In the genomic region with DNA sequence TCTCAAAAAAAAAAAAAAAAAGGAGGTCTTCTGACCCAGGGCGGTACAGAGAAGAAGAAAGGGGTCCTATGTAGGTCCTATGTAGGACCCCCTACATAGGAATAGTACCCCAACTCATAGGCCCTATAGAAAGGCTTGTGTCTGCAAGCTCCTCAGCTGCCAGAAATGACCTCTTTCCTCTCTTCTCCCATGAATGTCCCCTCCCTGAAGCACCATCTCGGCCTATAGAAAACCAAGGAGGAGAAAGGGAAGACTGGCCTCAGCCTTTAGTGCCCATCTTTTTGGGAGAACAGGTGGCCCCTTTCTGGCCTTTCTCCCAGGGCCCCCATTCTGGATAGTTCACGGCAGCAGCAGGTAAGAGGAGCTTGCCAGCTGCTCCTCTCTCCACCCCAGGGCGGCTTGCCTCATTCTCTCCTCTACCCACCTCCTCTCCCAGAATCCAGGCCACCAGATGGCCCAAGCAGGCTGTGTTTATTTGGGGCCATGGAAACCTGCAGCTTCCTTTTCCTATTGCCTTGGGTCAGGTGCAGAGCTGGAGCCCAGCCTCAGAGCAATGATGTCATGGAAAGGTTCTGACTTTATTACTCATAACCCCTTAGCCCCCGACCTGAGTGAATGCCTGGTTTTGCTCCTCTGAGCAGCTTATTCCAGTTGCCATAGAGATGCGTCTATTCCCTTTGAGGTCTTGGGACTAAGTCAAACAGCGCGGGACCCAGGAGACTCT, we compare ENCODE assay signal across 8 cellular contexts. TPM values are rescaled to one million over a fixed set of nuclear protein-coding genes. Genes with fewer than 3 reads are reported as not detected.
DNase-seq lines count a peak whose midpoint lies in the region; ATAC-seq and TF ChIP-seq lines count a peak whose summit lies in the region.

No MANE protein-coding gene starts in this region.

- H3K4me1 ChIP-seq in heart right ventricle (peaks cover 12 to 35% (median 28%) of the 10 kb centered on the region in 9 donors), gastrocnemius medialis (peaks cover 16 to 22% of the 10 kb centered on the region in 2 donors)

- DNase-seq in HL-60 (ENCODE audit: low read depth in 1 of 2, low spot score in 1 of 2) (peak; percentile 33 to 81), heart right ventricle (peak; percentile 38 to 81), gastrocnemius medialis (peak in 1 of 2 donors; percentile 44)

- H3K9me3 ChIP-seq in heart right ventricle (no peaks in the 10 kb centered on the region), gastrocnemius medialis (no peaks in the 10 kb centered on the region)

- H3K27me3 ChIP-seq in HL-60 (ENCODE audit: insufficient read depth, poor library complexity, severe bottlenecking), result no peaks in the 10 kb centered on the region
- no peaks in the 10 kb centered on the region for H3K27me3 ChIP-seq in heart right ventricle
- no peaks in the 10 kb centered on the region for H3K27me3 ChIP-seq in gastrocnemius medialis

- peak; percentile 42 to 81 (median 77) for ATAC-seq in heart right ventricle
- ATAC-seq in gastrocnemius medialis, result peak in 1 of 2 donors; percentile 22
- no peak for ATAC-seq in HG02623 (IDR thresholded peaks at IDR 0.05; ENCODE audit: unreplicated experiment)
- no peak for ATAC-seq in HG02840 (IDR thresholded peaks at IDR 0.05; ENCODE audit: low FRiP score, unreplicated experiment)
- ATAC-seq in HG02759 (IDR thresholded peaks at IDR 0.05; ENCODE audit: unreplicated experiment), result no peak

- 53 to 56% methylated on average over 7 to 8 of the region's 8 CpGs for WGBS in heart right ventricle, 2 donors

- peaks cover 0 to 6% (median 0%) of the 10 kb centered on the region in 9 donors for H3K36me3 ChIP-seq in heart right ventricle
- no peaks in the 10 kb centered on the region for H3K36me3 ChIP-seq in gastrocnemius medialis

- H3K27ac ChIP-seq in C4-2B, result peak overlapping the region; percentile 99
- H3K27ac ChIP-seq in HL-60 (replicated peaks), result no peak overlapping the region
- peak overlapping the region; percentile 99 for H3K27ac ChIP-seq in VCaP
- H3K27ac ChIP-seq in heart right ventricle, result peak overlapping the region in 9 of 10 donors; percentile 87 to 96 (median 92)
- H3K27ac ChIP-seq in gastrocnemius medialis, result peak overlapping the region; percentile 79 to 87 (median 82)

- intact Hi-C loops in heart right ventricle (cut with DNase I), result loop anchor here in 7 of 10 donors (1.0 to 10.0 kb wide), 3 partner anchors 23 to 49 kb away; no protein-coding TSS in a partner anchor
- intact Hi-C loops in gastrocnemius medialis (cut with DNase I; ENCODE audit: low total_unique reads), result loop anchor here (1.0 to 2.0 kb wide), 2 partner anchors 22 to 50 kb away; no protein-coding TSS in a partner anchor

- TF ChIP-seq CTCF in C4-2B (conservative IDR thresholded peaks at IDR 0.05) (no peak), HL-60 (IDR thresholded peaks at IDR 0.05; ENCODE audit: insufficient read depth, low read length) (no peak), VCaP (conservative IDR thresholded peaks at IDR 0.05) (no peak), heart right ventricle (IDR thresholded peaks at IDR 0.05) (peak in 3 of 9 donors; percentile 19 to 28 (median 27)), gastrocnemius medialis (IDR thresholded peaks at IDR 0.05 in 4 of 5, conservative IDR thresholded peaks at IDR 0.05 in 1 of 5) (no peak)

- H3K4me3 ChIP-seq in HL-60 (replicated peaks; ENCODE audit: insufficient read depth, low read length) (no peak overlapping the region), heart right ventricle (peak overlapping the region in 6 of 10 donors; percentile 73 to 94 (median 90)), gastrocnemius medialis (peak overlapping the region in 1 of 4 donors; percentile 86)

- in situ Hi-C loops in gastrocnemius medialis (cut with MboI; ENCODE audit: low sequenced_read_pairs in 4 of 4), result no loop called here

- no peak for TF ChIP-seq POLR2A in gastrocnemius medialis (IDR thresholded peaks at IDR 0.05)

RNA-seq across cellular contexts. Expression of a gene that starts 1.6 kb away (rescaled TPM):
- total RNA-seq in heart right ventricle (10 to 100 TPM; 43.7 to 64.1 (median 51.7) TPM), gastrocnemius medialis (100 to 1,000 TPM in 3 of 4 donors, 10 to 100 TPM in 1; 97.9 to 141 (median 107) TPM)
- 10 to 100 TPM; 71.8 to 72.3 TPM for polyA plus RNA-seq in heart right ventricle

RNA-seq across cellular contexts. Expression of a gene that starts 23.4 kb away (rescaled TPM):
- total RNA-seq in heart right ventricle, result 10 to 100 TPM; 10.8 to 25.3 (median 16.3) TPM
- 10 to 100 TPM in 1 of 2 donors, 1 to 10 TPM in 1; 8.5 to 11.9 TPM for polyA plus RNA-seq in heart right ventricle
- 1 to 10 TPM; 1.3 to 3.6 (median 2.6) TPM for total RNA-seq in gastrocnemius medialis

RNA-seq across cellular contexts. Expression of a gene that starts 35.9 kb away (rescaled TPM):
- 1,000 to 10,000 TPM in 1 of 10 donors, 100 to 1,000 TPM in 9; 678 to 1,003 (median 867) TPM for total RNA-seq in heart right ventricle
- polyA plus RNA-seq in heart right ventricle, result 1,000 to 10,000 TPM in 1 of 2 donors, 100 to 1,000 TPM in 1; 870 to 2,296 TPM
- total RNA-seq in gastrocnemius medialis, result 100 to 1,000 TPM; 377 to 495 (median 491) TPM

RNA-seq across cellular contexts. Expression of a gene that starts 36.2 kb away (rescaled TPM):
- total RNA-seq in heart right ventricle (10 to 100 TPM; 19.6 to 41.1 (median 29.6) TPM), gastrocnemius medialis (10 to 100 TPM; 29.4 to 51.1 (median 41.8) TPM)
- polyA plus RNA-seq in heart right ventricle, result 10 to 100 TPM; 11.8 to 19.2 TPM

RNA-seq across cellular contexts. Expression of a gene that starts 38.3 kb away (rescaled TPM):
- total RNA-seq in heart right ventricle (10 to 100 TPM in 4 of 10 donors, 1 to 10 TPM in 6; 3.9 to 15.5 (median 9.5) TPM), gastrocnemius medialis (1 to 10 TPM; 2.2 to 4.3 (median 2.9) TPM)
- 10 to 100 TPM in 1 of 2 donors, 1 to 10 TPM in 1; 8.0 to 23.8 TPM for polyA plus RNA-seq in heart right ventricle

Comparison
In these comparisons a context has a peak if more than half of its experiments do, and no peak if none do; other contexts are left out.
1. ATAC-seq: peak in heart right ventricle (8 of 8); none in HG02623 (single experiment), HG02840 (single experiment) and HG02759 (single experiment).